In the genomic region with DNA sequence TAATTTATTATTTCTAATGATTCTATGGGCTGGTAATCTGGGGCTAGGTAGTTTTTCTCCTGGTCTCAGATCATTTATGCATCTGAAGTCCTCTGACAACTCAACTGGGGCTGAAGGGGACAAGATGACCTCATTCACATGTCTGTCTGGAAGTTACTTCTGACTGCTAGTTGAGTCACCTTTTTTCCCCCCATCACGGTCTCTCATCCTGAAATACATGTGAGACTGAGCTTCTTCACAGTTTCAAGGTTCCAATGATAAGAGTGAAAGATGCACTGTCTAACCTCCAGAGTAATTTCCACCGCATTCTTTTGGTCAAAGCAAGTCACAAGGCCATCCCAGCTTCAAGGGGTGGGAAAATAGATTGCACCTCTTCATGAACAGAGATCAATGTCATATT, we compare ENCODE assay signal across 21 cellular contexts.
DNase-seq lines count a peak whose midpoint lies in the region; ATAC-seq and TF ChIP-seq lines count a peak whose summit lies in the region.
"Had no signal": no experiment of that assay in that cellular context is flagged by ENCODE, and none has a peak within 500 bp of the region (broad histone marks: within the 10 kb centered on the region; RNA-seq: fewer than 3 reads in every experiment).

No MANE protein-coding gene starts in this region.

- H3K9ac ChIP-seq in GM23248, result no peak overlapping the region
- no peak overlapping the region for H3K9ac ChIP-seq in mesendoderm (ENCODE audit: low read length)

- peaks cover 0 to 3% of the 10 kb centered on the region in 2 donors for H3K9me3 Mint-ChIP-seq in activated T-cell treated with anti-CD3 and anti-CD28 coated beads, Interleukin-2, amount 50 U/mL, for 72 hours
- H3K9me3 Mint-ChIP-seq in activated T-cell treated with anti-CD3 and anti-CD28 coated beads, Interleukin-2, amount 50 U/mL, for 24 hours, result no peaks in the 10 kb centered on the region

- H4K8ac ChIP-seq in mesendoderm (ENCODE audit: low read depth, low read length), result no peak overlapping the region

- no peak overlapping the region for H3K27ac Mint-ChIP-seq in activated T-cell treated with anti-CD3 and anti-CD28 coated beads, Interleukin-2, amount 50 U/mL, for 72 hours
- no peak overlapping the region for H3K27ac Mint-ChIP-seq in activated T-cell treated with anti-CD3 and anti-CD28 coated beads, Interleukin-2, amount 50 U/mL, for 24 hours
- H3K27ac Mint-ChIP-seq: T-cell had no signal

- H3K4ac ChIP-seq in mesendoderm (ENCODE audit: low read depth, low read length), result no peak overlapping the region

- peaks cover 23% of the 10 kb centered on the region; the same call in 1 of the 2 replicates for H3F3A ChIP-seq in GM23248 (ENCODE audit: insufficient read depth)

- 33 to 60% methylated on average over 1 to 2 of the region's 2 CpGs for WGBS in GM23248 (ENCODE audit: low coverage in 1 of 2, low lambda C conversion rate in 2 of 2, missing lambda C conversion rate in 2 of 2), 2 experiments
- WGBS in mesendoderm (ENCODE audit: extremely low coverage, insufficient coverage, low lambda C conversion rate), result no CpG with 5 or more reads among the region's 2 CpGs

- H3K36me3 Mint-ChIP-seq in activated T-cell treated with anti-CD3 and anti-CD28 coated beads, Interleukin-2, amount 50 U/mL, for 72 hours (ENCODE audit: insufficient read depth in 2 of 2), result no peaks in the 10 kb centered on the region
- H3K36me3 Mint-ChIP-seq in activated T-cell treated with anti-CD3 and anti-CD28 coated beads, Interleukin-2, amount 50 U/mL, for 24 hours (ENCODE audit: low read depth), result no peaks in the 10 kb centered on the region
- H3K36me3 Mint-ChIP-seq: T-cell had no signal

- H3K9me3 ChIP-seq in GM23248 (ENCODE audit: low read depth), result no peaks in the 10 kb centered on the region
- H3K9me3 ChIP-seq: ascending aorta, gastrocnemius medialis, left ventricle myocardium inferior had no signal

- H3K27ac ChIP-seq in GM23248 (no peak overlapping the region), brain microvascular endothelial cell (no peak overlapping the region), mesendoderm (ENCODE audit: low read depth, low read length) (no peak overlapping the region)
- H3K27ac ChIP-seq: ascending aorta, gastrocnemius medialis, left ventricle myocardium inferior, right atrium auricular region had no signal

- in situ Hi-C loops in GM23248 (cut with MboI), result no loop called here
- in situ Hi-C loops in brain microvascular endothelial cell (cut with HindIII; ENCODE audit: low pct_ligation_motif_present, low sequenced_read_pairs), result no loop called here

- no peaks in the 10 kb centered on the region for H3K36me3 ChIP-seq in GM23248 (ENCODE audit: low read depth)
- H3K36me3 ChIP-seq in brain microvascular endothelial cell (replicated peaks), result no peaks in the 10 kb centered on the region
- H3K36me3 ChIP-seq in mesendoderm (ENCODE audit: control insufficient read depth, insufficient read depth, low read length), result no peaks in the 10 kb centered on the region
- H3K36me3 ChIP-seq: ascending aorta, gastrocnemius medialis, left ventricle myocardium inferior, right atrium auricular region had no signal

- H4K5ac ChIP-seq in mesendoderm (ENCODE audit: low read length), result no peak overlapping the region

- no peak overlapping the region for H3K18ac ChIP-seq in mesendoderm (ENCODE audit: low read length)

- H3K4me3 Mint-ChIP-seq in activated T-cell treated with anti-CD3 and anti-CD28 coated beads, Interleukin-2, amount 50 U/mL, for 72 hours, result no peak overlapping the region
- H3K4me3 Mint-ChIP-seq in activated T-cell treated with anti-CD3 and anti-CD28 coated beads, Interleukin-2, amount 50 U/mL, for 24 hours, result no peak overlapping the region
- H3K4me3 Mint-ChIP-seq: T-cell had no signal

- H3K4me1 ChIP-seq in GM23248 (ENCODE audit: insufficient read depth) (peaks cover 17% of the 10 kb centered on the region), mesendoderm (ENCODE audit: control insufficient read depth, low read depth, low read length) (no peaks in the 10 kb centered on the region)
- H3K4me1 ChIP-seq: ascending aorta, gastrocnemius medialis, left ventricle myocardium inferior, right atrium auricular region had no signal

- peaks cover 5% of the 10 kb centered on the region for H3K4me1 Mint-ChIP-seq in activated T-cell treated with anti-CD3 and anti-CD28 coated beads, Interleukin-2, amount 50 U/mL, for 72 hours (ENCODE audit: low read depth)
- H3K4me1 Mint-ChIP-seq in activated T-cell treated with anti-CD3 and anti-CD28 coated beads, Interleukin-2, amount 50 U/mL, for 24 hours (ENCODE audit: low read depth), result peaks cover 4% of the 10 kb centered on the region
- H3K4me1 Mint-ChIP-seq: T-cell had no signal

- no peak overlapping the region for H3K56ac ChIP-seq in mesendoderm (ENCODE audit: low read length)

- peak; percentile 55 to 64 for ATAC-seq in activated T-cell treated with anti-CD3 and anti-CD28 coated beads, Interleukin-2, amount 50 U/mL, for 72 hours (replicated peaks in 1 of 2)
- ATAC-seq: gastrocnemius medialis, T-cell had no signal

- H2AFZ ChIP-seq in GM23248, result no peak overlapping the region

- peak in 1 of 2 donors; percentile 2 for DNase-seq in activated T-cell treated with anti-CD3 and anti-CD28 coated beads, Interleukin-2, amount 50 U/mL, for 72 hours
- no peak for DNase-seq in activated T-cell treated with anti-CD3 and anti-CD28 coated beads, Interleukin-2, amount 50 U/mL, for 24 hours
- peak; percentile 57 for DNase-seq in GM23248
- DNase-seq in brain microvascular endothelial cell, result peak; percentile 42
- peak; percentile 27 for DNase-seq in mesendoderm
- DNase-seq in H4 (ENCODE audit: low spot score), result no peak
- DNase-seq in occipital lobe (lab: John Stamatoyannopoulos, UW), result no peak
- no peak for DNase-seq in activated effector memory CD4-positive, alpha-beta T cell treated with anti-CD3 and anti-CD28 coated beads, Interleukin-2, amount 50 U/mL, for 16 hours
- DNase-seq: activated effector memory CD4-positive, alpha-beta T cell treated with Interleukin-2 at 50 U/mL for 16 hours; DMS79 treated with DMSO at 0.1 percent for 48 hours; gastrocnemius medialis; KBM-7; left ventricle myocardium inferior; NCI-H1092 treated with DMSO at 0.1 percent for 48 hours; NCI-H524; nucleus accumbens; SHP77; stimulated activated CD4-positive, alpha-beta T cell treated with anti-CD3 and anti-CD28 coated beads, Interleukin-2, amount 100 ng/mL, for 24 hours; T-cell had no signal

- H2BK120ac ChIP-seq in mesendoderm (ENCODE audit: low read depth, low read length), result no peak overlapping the region

- no peak overlapping the region for H3K23ac ChIP-seq in mesendoderm (ENCODE audit: low read length)

- H3K27me3 Mint-ChIP-seq in activated T-cell treated with anti-CD3 and anti-CD28 coated beads, Interleukin-2, amount 50 U/mL, for 72 hours (ENCODE audit: low read depth), result peaks cover 25% of the 10 kb centered on the region
- peaks cover 21% of the 10 kb centered on the region for H3K27me3 Mint-ChIP-seq in activated T-cell treated with anti-CD3 and anti-CD28 coated beads, Interleukin-2, amount 50 U/mL, for 24 hours

- H3K9me2 ChIP-seq in GM23248 (ENCODE audit: insufficient read depth), result no peaks in the 10 kb centered on the region

- H3K79me2 ChIP-seq in GM23248 (ENCODE audit: insufficient read depth) (no peaks in the 10 kb centered on the region), mesendoderm (ENCODE audit: control insufficient read depth, insufficient read depth, low read length) (no peaks in the 10 kb centered on the region)

- no peaks in the 10 kb centered on the region for H4K20me1 ChIP-seq in GM23248 (ENCODE audit: insufficient read depth)

- no peak overlapping the region for H2BK15ac ChIP-seq in mesendoderm (replicated peaks; ENCODE audit: low read depth)

- no peaks in the 10 kb centered on the region for H3K27me3 ChIP-seq in GM23248 (replicated peaks; ENCODE audit: insufficient read depth)
- no peaks in the 10 kb centered on the region for H3K27me3 ChIP-seq in brain microvascular endothelial cell (replicated peaks)
- no peaks in the 10 kb centered on the region for H3K27me3 ChIP-seq in mesendoderm (ENCODE audit: insufficient read depth, low read length, poor library complexity)
- H3K27me3 ChIP-seq: ascending aorta, gastrocnemius medialis, right atrium auricular region had no signal

- H3K4me3 ChIP-seq in GM23248 (no peak overlapping the region), brain microvascular endothelial cell (ENCODE audit: low read depth, low read length) (no peak overlapping the region), mesendoderm (ENCODE audit: low read length) (no peak overlapping the region)
- H3K4me3 ChIP-seq: ascending aorta, gastrocnemius medialis, left ventricle myocardium inferior, right atrium auricular region had no signal

- H2AK5ac ChIP-seq in mesendoderm (ENCODE audit: low read length), result no peak overlapping the region

- no peak overlapping the region for H3K4me2 ChIP-seq in GM23248 (ENCODE audit: unreplicated experiment)
- no peak overlapping the region for H3K4me2 ChIP-seq in mesendoderm (ENCODE audit: low read length)

- TF ChIP-seq CTCF in brain microvascular endothelial cell (IDR thresholded peaks at IDR 0.05; ENCODE audit: low read depth, low read length, missing control alignments), result no peak

- no peak overlapping the region for H2BK5ac ChIP-seq in mesendoderm (ENCODE audit: low read length)

- H3K79me1 ChIP-seq in mesendoderm (ENCODE audit: low read length), result no peaks in the 10 kb centered on the region

Comparison
In these comparisons a context has a peak if more than half of its experiments do, and no peak if none do; other contexts are left out.
1. DNase-seq: peak in GM23248 (single experiment), brain microvascular endothelial cell (single experiment) and mesendoderm (single experiment); none in activated T-cell treated with anti-CD3 and anti-CD28 coated beads, Interleukin-2, amount 50 U/mL, for 24 hours (single experiment), H4 (single experiment), occipital lobe (single experiment) and activated effector memory CD4-positive, alpha-beta T cell treated with anti-CD3 and anti-CD28 coated beads, Interleukin-2, amount 50 U/mL, for 16 hours (single experiment).